ENCODE assay signal across 1 cellular context in genomic region chr3:129313415-129313982, GRCh38.
TF ChIP-seq lines count a peak whose summit lies in the region.

No MANE protein-coding gene starts in this region.

TF ChIP-seq in GM23338, 12 proteins besides CTCF, POLR2A, EP300 and RAD21 (continued from another document):
- TF ChIP-seq EZH2 (IDR thresholded peaks at IDR 0.05; ENCODE audit: low read depth, unreplicated experiment) (no peak), EZH2phosphoT487 (IDR thresholded peaks at IDR 0.05; ENCODE audit: unreplicated experiment) (no peak), REST (IDR thresholded peaks at IDR 0.05; ENCODE audit: unreplicated experiment) (no peak), STAT1 (IDR thresholded peaks at IDR 0.05; ENCODE audit: unreplicated experiment) (no peak), JUNB (IDR thresholded peaks at IDR 0.05; ENCODE audit: unreplicated experiment) (no peak), NANOG (IDR thresholded peaks at IDR 0.05; ENCODE audit: borderline replicate concordance) (no peak)
